Comparison of ENCODE assay signal across 8 cellular contexts in the genomic region with DNA sequence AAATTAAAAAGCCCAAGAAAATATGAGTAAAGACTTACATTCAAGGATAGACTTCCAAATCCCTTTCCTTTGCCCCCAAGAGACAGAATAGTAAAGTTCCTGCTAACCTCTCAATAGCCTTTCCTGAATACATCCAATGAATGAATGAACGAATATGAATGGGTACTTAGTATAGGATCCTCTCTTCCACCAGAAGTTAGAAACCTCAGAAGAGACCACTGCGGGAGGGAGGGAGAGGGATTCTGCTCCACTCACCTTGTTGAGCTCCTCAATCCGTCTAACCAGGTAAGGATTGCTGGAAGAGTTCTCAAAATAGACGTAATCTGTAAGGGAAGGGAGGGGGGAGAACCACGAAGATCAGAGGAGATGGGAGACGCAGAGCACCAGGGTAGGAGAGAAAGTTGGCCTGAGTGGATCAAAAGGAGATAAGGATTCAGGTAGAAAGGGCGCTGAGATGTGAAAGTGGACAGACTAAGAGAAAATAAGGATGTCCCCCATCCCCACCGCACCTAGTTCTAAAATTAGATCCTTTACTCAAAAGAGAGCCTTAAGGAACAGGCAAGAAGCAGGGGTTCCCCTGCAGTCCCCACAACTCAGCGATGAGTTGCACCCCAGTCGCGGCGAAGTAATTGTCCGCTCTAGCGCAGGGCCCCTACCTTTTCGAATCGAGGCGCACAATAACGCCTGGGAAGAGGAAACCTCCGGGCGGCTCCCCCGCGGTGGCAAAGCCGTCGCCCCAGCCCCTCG. TPM values are rescaled to one million over a fixed set of nuclear protein-coding genes. Genes with fewer than 3 reads are reported as not detected.
A peak's percentile ranks its signal among the peaks of the same experiment; 100 is the strongest.
DNase-seq lines count a peak whose midpoint lies in the region; ATAC-seq, FAIRE-seq and TF ChIP-seq lines count a peak whose summit lies in the region.

No MANE protein-coding gene starts in this region.

- TF ChIP-seq CTCF in OCI-LY7 (conservative IDR thresholded peaks at IDR 0.05; ENCODE audit: low read length) = no peak
- no peak for TF ChIP-seq CTCF in H1 (IDR thresholded peaks at IDR 0.05; ENCODE audit: control extremely low read depth in 1 of 3, insufficient read depth in 1 of 3, low read depth in 1 of 3, low read length in 3 of 3)
- no peak for TF ChIP-seq CTCF in osteoblast (IDR thresholded peaks at IDR 0.05; ENCODE audit: extremely low read depth, low read depth, low read length)

- H3K4me3 ChIP-seq in GM08714 (ENCODE audit: low read length) (peak overlapping the region; percentile 96), OCI-LY7 (ENCODE audit: low read depth, low read length, poor library complexity, severe bottlenecking) (peak overlapping the region; percentile 98), H1 (ENCODE audit: extremely low read depth in 1 of 4, insufficient read depth in 2 of 4, low read depth in 3 of 4, low read length in 4 of 4) (peak overlapping the region; percentile 74 to 86 (median 84)), osteoblast (ENCODE audit: insufficient read depth, low read length) (peak overlapping the region; percentile 96)

- no peaks in the 10 kb centered on the region for H3K9me2 ChIP-seq in OCI-LY7 (ENCODE audit: insufficient read depth, low read length)

- H2BK12ac ChIP-seq in H1 (ENCODE audit: low read depth, low read length) = 0 out of 2 replicates have a peak overlapping the region, but pooled peaks have one; percentile 27

- peak overlapping the region; percentile 83 to 99 (median 87) for H3K9ac ChIP-seq in H1 (replicated peaks in 1 of 4; ENCODE audit: extremely low read depth in 1 of 4, low read depth in 3 of 4, low read length in 3 of 4)

- BruUV-seq in OCI-LY7 (replicated peaks; lab: Mats Ljungman, UMichigan) = no TSS peak

- H3K27me3 ChIP-seq in H1 (replicated peaks in 1 of 4; ENCODE audit: control insufficient read depth in 3 of 4, extremely low read depth in 1 of 4, insufficient read depth in 3 of 4, low read length in 3 of 4) (peaks cover 0 to 13% (median 11%) of the 10 kb centered on the region in 4 experiments; a peak in 6 of 7 replicates), osteoblast (ENCODE audit: insufficient read depth, low read length) (no peaks in the 10 kb centered on the region)

- no peak for TF ChIP-seq RAD21 in H1 (IDR thresholded peaks at IDR 0.05 in 1 of 2, conservative IDR thresholded peaks at IDR 0.05 in 1 of 2; ENCODE audit: low read depth in 2 of 2, low read length in 2 of 2)

- peaks cover 24% of the 10 kb centered on the region for H3K4me1 ChIP-seq in OCI-LY7 (ENCODE audit: insufficient read depth, low read length, poor library complexity, severe bottlenecking)
- H3K4me1 ChIP-seq in H1 (replicated peaks in 1 of 4; ENCODE audit: control insufficient read depth in 3 of 4, insufficient read depth in 4 of 4, low read length in 3 of 4) = peaks cover 7 to 32% (median 17%) of the 10 kb centered on the region in 4 experiments
- peaks cover 27% of the 10 kb centered on the region for H3K4me1 ChIP-seq in osteoblast (ENCODE audit: insufficient read depth, low read length)

- peak; percentile 49 for DNase-seq in OCI-LY7 (ENCODE audit: low spot score)
- DNase-seq in H1 (ENCODE audit: low read depth in 1 of 2, low spot score in 2 of 2) = no peak
- peak; percentile 50 for DNase-seq in osteoblast (ENCODE audit: insufficient read length, low spot score, missing footprints)
- no peak for DNase-seq in iPS-NIHi11 (ENCODE audit: low spot score)
- no peak for DNase-seq in putamen (ENCODE audit: low spot score)

- peak overlapping the region; percentile 87 for H3K27ac ChIP-seq in OCI-LY7 (ENCODE audit: low read depth, low read length, poor library complexity, severe bottlenecking)
- peak overlapping the region; percentile 79; the same call in 1 of the 2 replicates for H3K27ac ChIP-seq in H1 (ENCODE audit: low read depth, low read length)
- peak overlapping the region; percentile 83 for H3K27ac ChIP-seq in osteoblast (ENCODE audit: low read depth, low read length)

- CTCF ChIA-PET in OCI-LY7 (lab: Charles Lee; ENCODE audit: unreplicated experiment) = interaction anchor here (0.5 to 0.6 kb wide), 3 partner anchors 8 to 216 kb away, joined by 3 to 8 read pairs (median 6); a partner anchor contains a TSS
- CTCF ChIA-PET in H1 (lab: Charles Lee; ENCODE audit: partially characterized antibody) = interaction anchor here (0.6 to 2.2 kb wide), 8 partner anchors 8 to 188 kb away, joined by 3 to 24 read pairs (median 3); a partner anchor contains a TSS

- no peaks in the 10 kb centered on the region; the same call in 1 of the 2 replicates for H3K79me1 ChIP-seq in H1 (ENCODE audit: low read depth, low read length)

- intact Hi-C loops in OCI-LY7 (cut with micrococcal nuclease; ENCODE audit: unreplicated experiment) = loop anchor here (2.0 kb wide), 1 partner anchor 64 kb away; a partner anchor contains a TSS

- peak overlapping the region; percentile 95 for H4K8ac ChIP-seq in H1 (ENCODE audit: extremely low read depth, insufficient read depth, low read length)

- no peak overlapping the region for H3K4ac ChIP-seq in H1 (replicated peaks; ENCODE audit: insufficient read length, low read depth, low read length)

- H2BK15ac ChIP-seq in H1 (ENCODE audit: low read length) = no peak overlapping the region

- H3K36me3 ChIP-seq in OCI-LY7 (ENCODE audit: insufficient read depth, low read length) (peaks cover 84% of the 10 kb centered on the region), H1 (ENCODE audit: control insufficient read depth in 2 of 4, insufficient read depth in 4 of 4, low read length in 3 of 4) (peaks cover 27 to 30% (median 28%) of the 10 kb centered on the region in 4 experiments), osteoblast (ENCODE audit: insufficient read depth, low read length) (peaks cover 57% of the 10 kb centered on the region)

- no peak overlapping the region for H3K23ac ChIP-seq in H1 (ENCODE audit: insufficient read length)

- 3% methylated on average over 25 of the region's 25 CpGs; no CpG with 5 or more reads in 1 of the 2 experiments for WGBS in H1 (ENCODE audit: extremely low coverage in 1 of 2, insufficient coverage in 1 of 2, insufficient read length in 1 of 2, insufficient replicate concordance in 2 of 2, low coverage in 1 of 2, low lambda C conversion rate in 2 of 2, missing lambda C conversion rate in 1 of 2), 2 experiments

- TF ChIP-seq POLR2A in H1 (IDR thresholded peaks at IDR 0.05; ENCODE audit: control extremely low read depth in 1 of 2, low read depth in 2 of 2, low read length in 2 of 2) = no peak

- H2BK5ac ChIP-seq in H1 (ENCODE audit: low read depth, low read length) = no peak overlapping the region

- no peak overlapping the region for H2BK120ac ChIP-seq in H1 (replicated peaks; ENCODE audit: low read depth, low read length)

- no peak overlapping the region for H2BK20ac ChIP-seq in H1 (ENCODE audit: low read length)

- H3K79me2 ChIP-seq in OCI-LY7 (ENCODE audit: insufficient read depth, low read depth, low read length) = peaks cover 37% of the 10 kb centered on the region
- H3K79me2 ChIP-seq in H1 (ENCODE audit: control insufficient read depth in 1 of 2, insufficient read depth in 2 of 2, low read length in 2 of 2) = peaks cover 0 to 28% of the 10 kb centered on the region in 2 experiments; a peak in 2 of 4 replicates
- H3K79me2 ChIP-seq in osteoblast (ENCODE audit: insufficient read depth, low read length) = peaks cover 43% of the 10 kb centered on the region

- peak overlapping the region; percentile 98 for H3K4me2 ChIP-seq in OCI-LY7 (ENCODE audit: low read length)
- H3K4me2 ChIP-seq in H1 (ENCODE audit: insufficient read depth in 1 of 2, low read depth in 2 of 2, low read length in 2 of 2) = peak overlapping the region; percentile 72 to 95
- peak overlapping the region; percentile 96 for H3K4me2 ChIP-seq in osteoblast (ENCODE audit: insufficient read depth, low read length)

- POLR2A ChIA-PET in OCI-LY7 (lab: Charles Lee) = interaction anchor here (0.6 to 2.5 kb wide), 7 partner anchors 9 to 973 kb away, joined by 3 to 37 read pairs (median 6); a partner anchor contains a TSS
- POLR2A ChIA-PET in H1 (lab: Charles Lee; ENCODE audit: partially characterized antibody) = interaction anchor here (0.9 to 12.3 kb wide), 22 partner anchors 9 to 249 kb away, joined by 3 to 235 read pairs (median 4); a partner anchor contains a TSS

- H2AFZ ChIP-seq in OCI-LY7 (ENCODE audit: low read length) (no peak overlapping the region), H1 (ENCODE audit: low read length) (no peak overlapping the region), osteoblast (ENCODE audit: low read length) (peak overlapping the region; percentile 49)

- 0 out of 2 replicates have a peak overlapping the region, but pooled peaks have one; percentile 81 for H3K18ac ChIP-seq in H1 (ENCODE audit: extremely low read depth, low read length)

- no peak overlapping the region for H4K91ac ChIP-seq in H1 (replicated peaks; ENCODE audit: insufficient read length, low read length)

- H3K14ac ChIP-seq in H1 (ENCODE audit: insufficient read length) = no peak overlapping the region

- H2AK5ac ChIP-seq in H1 (ENCODE audit: low read depth, low read length) = no peak overlapping the region

- ATAC-seq in GM21447 (IDR thresholded peaks at IDR 0.05; ENCODE audit: unreplicated experiment) (no peak), GM18861 (IDR thresholded peaks at IDR 0.05; ENCODE audit: unreplicated experiment) (no peak)

- peaks cover 17% of the 10 kb centered on the region; the same call in 1 of the 2 replicates for H3K23me2 ChIP-seq in H1 (ENCODE audit: low read depth, low read length)

- peak overlapping the region; percentile 42 for H3K56ac ChIP-seq in H1 (replicated peaks; ENCODE audit: insufficient read length, low read depth, low read length)

- TF ChIP-seq EP300 in H1 (IDR thresholded peaks at IDR 0.05; ENCODE audit: borderline replicate concordance in 1 of 2, low read depth in 2 of 2, low read length in 2 of 2) = no peak

- H3K9me3 ChIP-seq in OCI-LY7 (ENCODE audit: low read length) (no peaks in the 10 kb centered on the region), H1 (ENCODE audit: insufficient read depth in 2 of 2, low read depth in 1 of 2, low read length in 1 of 2) (no peaks in the 10 kb centered on the region), osteoblast (ENCODE audit: low read depth, low read length) (no peaks in the 10 kb centered on the region)

- peaks cover 9% of the 10 kb centered on the region; the same call in 1 of the 2 replicates for H4K20me1 ChIP-seq in OCI-LY7 (ENCODE audit: insufficient read depth, low read length)
- H4K20me1 ChIP-seq in H1 (replicated peaks in 1 of 2; ENCODE audit: control insufficient read depth in 1 of 2, insufficient read depth in 2 of 2, low read length in 2 of 2) = peaks cover 4 to 11% of the 10 kb centered on the region in 2 experiments
- H4K20me1 ChIP-seq in osteoblast (ENCODE audit: insufficient read depth, low read length) = peaks cover 27% of the 10 kb centered on the region

- FAIRE-seq in H1 (lab: Jason Lieb, UNC) = no peak

- H4K5ac ChIP-seq in H1 (ENCODE audit: insufficient read length, low read depth, low read length) = peak overlapping the region; percentile 47

RNA-seq across cellular contexts. Expression of a gene that starts 1.1 kb away (rescaled TPM):
- 130 and 133 TPM in 2 replicates for total RNA-seq in OCI-LY7 (2014; rRNA removed; shearing (Covaris generic))
- 162 and 174 TPM in 2 replicates for total RNA-seq in OCI-LY7 (2022)
- 114 and 117 TPM in 2 replicates for total RNA-seq in H1 (2021; fragmentation: NEBNext Ultra II Directional; extraction: Animal tissue kit (Norgen Biotek cat#: 25700))
- polyA plus RNA-seq in H1 (2011; rRNA removed) = 25.7 and 32.2 TPM in 2 replicates
- 35.3 TPM for polyA plus RNA-seq in H1 (2011; cell fraction: cytosol; rRNA removed)
- 66.3 TPM for polyA plus RNA-seq in H1 (2011; cell fraction: nucleus; rRNA removed)
- polyA plus RNA-seq in H1 (2012, experiment 1 of 2) = 98.7 to 112 TPM (median 111 TPM) in 4 replicates
- polyA plus RNA-seq in H1 (2012, experiment 2 of 2) = 79.2 TPM
- 45.4 TPM for polyA plus RNA-seq in H1 (2013, experiment 1 of 2)
- polyA plus RNA-seq in H1 (2013, experiment 2 of 2) = 44.6 TPM
- 69.4 and 71.5 TPM in 2 replicates for polyA minus RNA-seq in H1 (2011; rRNA and poly(A)+ RNA removed)
- polyA minus RNA-seq in H1 (2011; cell fraction: cytosol; rRNA and poly(A)+ RNA removed) = 41.7 TPM
- 48.7 TPM for polyA minus RNA-seq in H1 (2011; cell fraction: nucleus; rRNA and poly(A)+ RNA removed)
- 102 and 105 TPM in 2 replicates for total RNA-seq in osteoblast

RNA-seq across cellular contexts. Expression of a gene that starts 9.2 kb away (rescaled TPM):
- 15.6 and 22.5 TPM in 2 replicates for total RNA-seq in OCI-LY7 (2014; rRNA removed; shearing (Covaris generic))
- 38.2 and 40.4 TPM in 2 replicates for total RNA-seq in OCI-LY7 (2022)
- total RNA-seq in H1 (2021; fragmentation: NEBNext Ultra II Directional; extraction: Animal tissue kit (Norgen Biotek cat#: 25700)) = 24.6 and 31.5 TPM in 2 replicates
- 17.8 and 26.2 TPM in 2 replicates for polyA plus RNA-seq in H1 (2011; rRNA removed)
- polyA plus RNA-seq in H1 (2011; cell fraction: cytosol; rRNA removed) = 24.2 TPM
- polyA plus RNA-seq in H1 (2011; cell fraction: nucleus; rRNA removed) = 41.6 TPM
- 20.8 to 24.7 TPM (median 23.1 TPM) in 4 replicates for polyA plus RNA-seq in H1 (2012, experiment 1 of 2)
- polyA plus RNA-seq in H1 (2012, experiment 2 of 2) = 20.4 TPM
- 15.5 TPM for polyA plus RNA-seq in H1 (2013, experiment 1 of 2)
- 13.2 TPM for polyA plus RNA-seq in H1 (2013, experiment 2 of 2)
- 10.0 and 16.4 TPM in 2 replicates for polyA minus RNA-seq in H1 (2011; rRNA and poly(A)+ RNA removed)
- polyA minus RNA-seq in H1 (2011; cell fraction: cytosol; rRNA and poly(A)+ RNA removed) = 7.1 TPM
- polyA minus RNA-seq in H1 (2011; cell fraction: nucleus; rRNA and poly(A)+ RNA removed) = 8.6 TPM
- total RNA-seq in osteoblast = 6.5 and 7.6 TPM in 2 replicates

RNA-seq across cellular contexts. Expression of a gene that starts 12.0 kb away (rescaled TPM):
- 41.2 and 52.8 TPM in 2 replicates for total RNA-seq in OCI-LY7 (2014; rRNA removed; shearing (Covaris generic))
- total RNA-seq in OCI-LY7 (2022) = 81.6 and 92.6 TPM in 2 replicates
- total RNA-seq in H1 (2021; fragmentation: NEBNext Ultra II Directional; extraction: Animal tissue kit (Norgen Biotek cat#: 25700)) = 29.9 and 31.2 TPM in 2 replicates
- 19.2 and 30.1 TPM in 2 replicates for polyA plus RNA-seq in H1 (2011; rRNA removed)
- polyA plus RNA-seq in H1 (2011; cell fraction: cytosol; rRNA removed) = 18.9 TPM
- 101 TPM for polyA plus RNA-seq in H1 (2011; cell fraction: nucleus; rRNA removed)
- 22.0 to 32.1 TPM (median 25.2 TPM) in 4 replicates for polyA plus RNA-seq in H1 (2012, experiment 1 of 2)
- polyA plus RNA-seq in H1 (2012, experiment 2 of 2) = 23.4 TPM
- polyA plus RNA-seq in H1 (2013, experiment 1 of 2) = 18.3 TPM
- 15.2 TPM for polyA plus RNA-seq in H1 (2013, experiment 2 of 2)
- 13.6 and 15.8 TPM in 2 replicates for polyA minus RNA-seq in H1 (2011; rRNA and poly(A)+ RNA removed)
- 11.3 TPM for polyA minus RNA-seq in H1 (2011; cell fraction: cytosol; rRNA and poly(A)+ RNA removed)
- 15.3 TPM for polyA minus RNA-seq in H1 (2011; cell fraction: nucleus; rRNA and poly(A)+ RNA removed)
- total RNA-seq in osteoblast = 26.4 and 29.5 TPM in 2 replicates

RNA-seq across cellular contexts. Expression of a gene that starts 12.5 kb away (rescaled TPM):
- total RNA-seq in OCI-LY7 (2014; rRNA removed; shearing (Covaris generic)) = 0.69 and 1.1 TPM in 2 replicates
- total RNA-seq in OCI-LY7 (2022) = 1.2 and 2.5 TPM in 2 replicates
- total RNA-seq in H1 (2021; fragmentation: NEBNext Ultra II Directional; extraction: Animal tissue kit (Norgen Biotek cat#: 25700)) = 0.55 and 2.2 TPM in 2 replicates
- polyA plus RNA-seq in H1 (2011; rRNA removed) = 0.86 and 0.91 TPM in 2 replicates
- 1.0 TPM for polyA plus RNA-seq in H1 (2011; cell fraction: cytosol; rRNA removed)
- 1.1 TPM for polyA plus RNA-seq in H1 (2011; cell fraction: nucleus; rRNA removed)
- 1.8 to 2.8 TPM (median 2.1 TPM) in 4 replicates for polyA plus RNA-seq in H1 (2012, experiment 1 of 2)
- polyA plus RNA-seq in H1 (2012, experiment 2 of 2) = 1.3 TPM
- 0.55 TPM for polyA plus RNA-seq in H1 (2013, experiment 1 of 2)
- polyA plus RNA-seq in H1 (2013, experiment 2 of 2) = 0.64 TPM
- polyA minus RNA-seq in H1 (2011; rRNA and poly(A)+ RNA removed) = 1.7 TPM in 1 of 2 replicates, not detected in the other
- polyA minus RNA-seq in H1 (2011; cell fraction: cytosol; rRNA and poly(A)+ RNA removed) = not detected
- polyA minus RNA-seq in H1 (2011; cell fraction: nucleus; rRNA and poly(A)+ RNA removed) = not detected
- 6.5 TPM in 2 replicates for total RNA-seq in osteoblast

RNA-seq across cellular contexts. Expression of a gene that starts 21.2 kb away (rescaled TPM):
- 55.8 and 74.3 TPM in 2 replicates for total RNA-seq in OCI-LY7 (2014; rRNA removed; shearing (Covaris generic))
- 66.2 and 71.3 TPM in 2 replicates for total RNA-seq in OCI-LY7 (2022)
- 28.0 and 34.5 TPM in 2 replicates for total RNA-seq in H1 (2021; fragmentation: NEBNext Ultra II Directional; extraction: Animal tissue kit (Norgen Biotek cat#: 25700))
- 39.0 and 57.7 TPM in 2 replicates for polyA plus RNA-seq in H1 (2011; rRNA removed)
- polyA plus RNA-seq in H1 (2011; cell fraction: cytosol; rRNA removed) = 47.9 TPM
- polyA plus RNA-seq in H1 (2011; cell fraction: nucleus; rRNA removed) = 132 TPM
- 19.8 to 36.5 TPM (median 35.3 TPM) in 4 replicates for polyA plus RNA-seq in H1 (2012, experiment 1 of 2)
- 22.3 TPM for polyA plus RNA-seq in H1 (2012, experiment 2 of 2)
- 20.2 TPM for polyA plus RNA-seq in H1 (2013, experiment 1 of 2)
- 20.9 TPM for polyA plus RNA-seq in H1 (2013, experiment 2 of 2)
- polyA minus RNA-seq in H1 (2011; rRNA and poly(A)+ RNA removed) = 6.2 and 8.5 TPM in 2 replicates
- polyA minus RNA-seq in H1 (2011; cell fraction: cytosol; rRNA and poly(A)+ RNA removed) = 13.8 TPM
- polyA minus RNA-seq in H1 (2011; cell fraction: nucleus; rRNA and poly(A)+ RNA removed) = 11.2 TPM
- 27.1 and 30.8 TPM in 2 replicates for total RNA-seq in osteoblast

Comparison
In these comparisons a context has a peak if more than half of its experiments do, and no peak if none do; other contexts are left out.
1. DNase-seq: peak in OCI-LY7 (single experiment) and osteoblast (single experiment); none in H1 (0 of 2), iPS-NIHi11 (single experiment) and putamen (single experiment).
2. Peak in every context shown above with its lines, with median percentiles within 50 percentile points of each other: H3K4me3 ChIP-seq, H3K27ac ChIP-seq and H3K4me2 ChIP-seq.